Comparison of ENCODE assay signal across 20 cellular contexts in the genomic region with DNA sequence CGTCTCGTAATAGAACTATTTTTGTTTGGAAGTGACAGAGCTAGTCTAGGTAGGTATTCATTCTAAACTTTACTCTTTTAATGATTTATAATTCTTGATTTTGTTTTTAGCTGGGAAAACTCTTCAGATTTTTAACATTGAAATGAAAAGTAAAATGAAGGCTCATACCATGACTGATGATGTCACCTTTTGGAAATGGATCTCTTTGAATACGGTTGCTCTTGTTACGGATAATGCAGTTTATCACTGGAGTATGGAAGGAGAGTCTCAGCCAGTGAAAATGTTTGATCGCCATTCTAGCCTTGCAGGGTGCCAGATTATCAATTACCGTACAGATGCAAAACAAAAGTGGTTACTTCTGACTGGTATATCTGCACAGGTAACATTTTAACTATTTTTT. TPM values are rescaled to one million over a fixed set of nuclear protein-coding genes. Genes with fewer than 3 reads are reported as not detected.
A peak's percentile ranks its signal among the peaks of the same experiment; 100 is the strongest.
DNase-seq lines count a peak whose midpoint lies in the region; ATAC-seq, FAIRE-seq and TF ChIP-seq lines count a peak whose summit lies in the region.
"Had no signal": no experiment of that assay in that cellular context is flagged by ENCODE, and none has a peak within 500 bp of the region (broad histone marks: within the 10 kb centered on the region; RNA-seq: fewer than 3 reads in every experiment).

No MANE protein-coding gene starts in this region.

- H3K27me3 ChIP-seq in HepG2 (ENCODE audit: control insufficient read depth in 1 of 2, insufficient read depth in 2 of 2, low read length in 2 of 2), result no peaks in the 10 kb centered on the region
- no peaks in the 10 kb centered on the region for H3K27me3 ChIP-seq in right lobe of liver
- H3K27me3 ChIP-seq in endocrine pancreas (ENCODE audit: control insufficient read depth, insufficient read depth, low read length), result no peaks in the 10 kb centered on the region
- no peaks in the 10 kb centered on the region for H3K27me3 ChIP-seq in smooth muscle cell (ENCODE audit: low read depth)
- H3K27me3 ChIP-seq in CD8-positive, alpha-beta memory T cell (ENCODE audit: insufficient read depth, low read length, poor library complexity, severe bottlenecking), result no peaks in the 10 kb centered on the region

- peaks cover 66% of the 10 kb centered on the region for H3K4me1 Mint-ChIP-seq in activated T-cell treated with anti-CD3 and anti-CD28 coated beads, Interleukin-2, amount 50 U/mL, for 24 hours (ENCODE audit: low read depth)
- peaks cover 48 to 64% (median 61%) of the 10 kb centered on the region in 3 donors for H3K4me1 Mint-ChIP-seq in CD8-positive, alpha-beta memory T cell

- no peak for TF ChIP-seq EP300 in HepG2 (IDR thresholded peaks at IDR 0.05; ENCODE audit: low read depth in 2 of 2, low read length in 2 of 2)
- TF ChIP-seq EP300 in HepG2 (CRISPR knock-in tag; IDR thresholded peaks at IDR 0.05; ENCODE audit: borderline replicate concordance), result no peak

- H3F3A ChIP-seq in smooth muscle cell (ENCODE audit: low read depth), result peaks cover 13% of the 10 kb centered on the region

- H3K27ac Mint-ChIP-seq in activated T-cell treated with anti-CD3 and anti-CD28 coated beads, Interleukin-2, amount 50 U/mL, for 24 hours, result peak overlapping the region; percentile 23
- no peak overlapping the region for H3K27ac Mint-ChIP-seq in CD8-positive, alpha-beta memory T cell
- H3K27ac Mint-ChIP-seq: CD4-positive, alpha-beta T cell had no signal

- H3K36me3 ChIP-seq in HepG2 (replicated peaks in 1 of 2; ENCODE audit: control insufficient read depth in 1 of 2, insufficient read depth in 2 of 2, low read length in 2 of 2) (peaks cover 34 to 90% of the 10 kb centered on the region in 2 experiments), right lobe of liver (peaks cover 8 to 67% (median 25%) of the 10 kb centered on the region in 4 donors), endocrine pancreas (ENCODE audit: control insufficient read depth, insufficient read depth, low read length) (peaks cover 11% of the 10 kb centered on the region), smooth muscle cell (ENCODE audit: low read depth) (peaks cover 39% of the 10 kb centered on the region)
- H3K36me3 ChIP-seq in CD8-positive, alpha-beta memory T cell (ENCODE audit: insufficient read depth, low read length), result peaks cover 34% of the 10 kb centered on the region

- H3K36me3 Mint-ChIP-seq in activated T-cell treated with anti-CD3 and anti-CD28 coated beads, Interleukin-2, amount 50 U/mL, for 24 hours (ENCODE audit: low read depth), result peaks cover 94% of the 10 kb centered on the region
- peaks cover 4 to 82% (median 16%) of the 10 kb centered on the region in 3 donors for H3K36me3 Mint-ChIP-seq in CD8-positive, alpha-beta memory T cell

- CTCF ChIA-PET in HepG2 (lab: Yijun Ruan, JAX; ENCODE audit: low intra/inter-chr PET ratio, low total read pairs), result no interaction called here
- CTCF ChIA-PET in CD8-positive, alpha-beta memory T cell (lab: Charles Lee), result no interaction called here

- WGBS in HepG2 (ENCODE audit: low lambda C conversion rate), result 95% methylated on average over 6 of the region's 6 CpGs
- WGBS in right lobe of liver (ENCODE audit: insufficient coverage, low coverage, low lambda C conversion rate, missing lambda C conversion rate), result 87% methylated on average over 6 of the region's 6 CpGs
- WGBS in smooth muscle cell (ENCODE audit: low lambda C conversion rate), result 93% methylated on average over 6 of the region's 6 CpGs

- no peaks in the 10 kb centered on the region for H3K27me3 Mint-ChIP-seq in activated T-cell treated with anti-CD3 and anti-CD28 coated beads, Interleukin-2, amount 50 U/mL, for 24 hours
- no peaks in the 10 kb centered on the region for H3K27me3 Mint-ChIP-seq in CD8-positive, alpha-beta memory T cell
- H3K27me3 Mint-ChIP-seq: CD4-positive, alpha-beta T cell had no signal

- H3K4me3 Mint-ChIP-seq in activated T-cell treated with anti-CD3 and anti-CD28 coated beads, Interleukin-2, amount 50 U/mL, for 24 hours, result no peak overlapping the region
- H3K4me3 Mint-ChIP-seq in CD8-positive, alpha-beta memory T cell, result no peak overlapping the region
- H3K4me3 Mint-ChIP-seq: CD4-positive, alpha-beta T cell had no signal

- TF ChIP-seq CTCF in HepG2 (CRISPR knock-in tag; IDR thresholded peaks at IDR 0.05) (no peak), right lobe of liver (IDR thresholded peaks at IDR 0.05) (no peak), smooth muscle cell (IDR thresholded peaks at IDR 0.05; ENCODE audit: borderline replicate concordance, insufficient read depth, poor library complexity, severe bottlenecking) (no peak)

- no peak overlapping the region for H3K4me2 ChIP-seq in HepG2 (ENCODE audit: low read depth, low read length)
- H3K4me2 ChIP-seq in smooth muscle cell, result no peak overlapping the region
- H3K4me2 ChIP-seq: A549 had no signal

- no TSS peak for BruUV-seq in HepG2 (replicated peaks; lab: Mats Ljungman, UMichigan)

- H3K4me1 ChIP-seq in HepG2 (ENCODE audit: insufficient read depth, low read length), result peaks cover under 1% of the 10 kb centered on the region; the same call in 1 of the 2 replicates
- H3K4me1 ChIP-seq in right lobe of liver, result peaks cover 0 to 5% (median 2%) of the 10 kb centered on the region in 4 donors
- peaks cover 32% of the 10 kb centered on the region for H3K4me1 ChIP-seq in endocrine pancreas (ENCODE audit: control insufficient read depth, insufficient read depth, low read length)
- H3K4me1 ChIP-seq in smooth muscle cell (ENCODE audit: low read depth), result peaks cover 5% of the 10 kb centered on the region
- H3K4me1 ChIP-seq in CD8-positive, alpha-beta memory T cell (ENCODE audit: insufficient read depth, low read length), result peaks cover 12% of the 10 kb centered on the region

- intact Hi-C loops in HepG2 (cut with micrococcal nuclease; ENCODE audit: unreplicated experiment), result no loop called here
- intact Hi-C loops in right lobe of liver (cut with DNase I), result no loop called here

- no peak for FAIRE-seq in HepG2 (lab: Jason Lieb, UNC)
- FAIRE-seq: GM12878 had no signal

- H2AFZ ChIP-seq in HepG2 (ENCODE audit: low read length) (no peak overlapping the region), smooth muscle cell (ENCODE audit: low read depth) (no peak overlapping the region)

- no peak for TF ChIP-seq RAD21 in HepG2 (CRISPR knock-in tag; IDR thresholded peaks at IDR 0.05)

- H3K9me3 Mint-ChIP-seq in activated T-cell treated with anti-CD3 and anti-CD28 coated beads, Interleukin-2, amount 50 U/mL, for 24 hours, result no peaks in the 10 kb centered on the region
- H3K9me3 Mint-ChIP-seq in CD8-positive, alpha-beta memory T cell, result no peaks in the 10 kb centered on the region
- H3K9me3 Mint-ChIP-seq: CD4-positive, alpha-beta T cell had no signal

- POLR2A ChIA-PET in HepG2 (lab: Yijun Ruan, JAX), result no interaction called here
- POLR2A ChIA-PET in CD8-positive, alpha-beta memory T cell (lab: Charles Lee), result no interaction called here

- no peak overlapping the region for H3K9ac ChIP-seq in HepG2 (ENCODE audit: insufficient read depth, low read depth, low read length)
- no peak overlapping the region for H3K9ac ChIP-seq in endocrine pancreas (ENCODE audit: control insufficient read depth, insufficient read depth, low read length)
- H3K9ac ChIP-seq in smooth muscle cell (ENCODE audit: low read depth), result no peak overlapping the region

- in situ Hi-C loops in HepG2 (cut with HindIII; ENCODE audit: extremely low pct_ligation_motif_present, low pct_unique_long_range_greater_than_20kb), result no loop called here

- ATAC-seq in HepG2 (no peak), right lobe of liver (no peak)
- ATAC-seq: A549, GM12878, HCT116 had no signal

- H3K4me3 ChIP-seq in HepG2 (replicated peaks in 1 of 3; ENCODE audit: insufficient read depth in 1 of 3, low read depth in 2 of 3, low read length in 3 of 3) (no peak overlapping the region), right lobe of liver (no peak overlapping the region), endocrine pancreas (ENCODE audit: control insufficient read depth, insufficient read depth, low read length) (peak overlapping the region; percentile 80), smooth muscle cell (no peak overlapping the region)
- no peak overlapping the region for H3K4me3 ChIP-seq in CD8-positive, alpha-beta memory T cell (ENCODE audit: low read length)
- H3K4me3 ChIP-seq: A549, GM12878 had no signal

- no peak for DNase-seq in activated T-cell treated with anti-CD3 and anti-CD28 coated beads, Interleukin-2, amount 50 U/mL, for 24 hours
- DNase-seq in activated T-cell treated with anti-CD3 and anti-CD28 coated beads, Interleukin-2, amount 50 U/mL, for 48 hours, result no peak
- DNase-seq in HepG2 (ENCODE audit: low spot score) (no peak), right lobe of liver (no peak), smooth muscle cell (lab: John Stamatoyannopoulos, UW; ENCODE audit: unreplicated experiment) (no peak), DMS53 (lab: John Stamatoyannopoulos, UW) (no peak)
- no peak for DNase-seq in CD8-positive, alpha-beta memory T cell
- DNase-seq: AML-193; Calu3; CD4-positive, alpha-beta T cell; DND-41; EL; GOT3; H7 had no signal

- H3K9me3 ChIP-seq in HepG2 (ENCODE audit: low read length) (no peaks in the 10 kb centered on the region), right lobe of liver (no peaks in the 10 kb centered on the region), endocrine pancreas (ENCODE audit: control insufficient read depth, low read length) (peaks cover 2% of the 10 kb centered on the region), smooth muscle cell (replicated peaks; ENCODE audit: low read depth) (no peaks in the 10 kb centered on the region)
- no peaks in the 10 kb centered on the region for H3K9me3 ChIP-seq in CD8-positive, alpha-beta memory T cell (ENCODE audit: low read length)

- H3K79me2 ChIP-seq in HepG2 (ENCODE audit: insufficient read depth, low read length) (peaks cover 47% of the 10 kb centered on the region), smooth muscle cell (ENCODE audit: low read depth) (peaks cover 97% of the 10 kb centered on the region)

- no peak for TF ChIP-seq POLR2A in HepG2 (IDR thresholded peaks at IDR 0.05; ENCODE audit: insufficient read depth in 1 of 2, low read depth in 2 of 2, low read length in 2 of 2)
- TF ChIP-seq POLR2A in right lobe of liver (IDR thresholded peaks at IDR 0.05), result no peak

- H3K27ac ChIP-seq in HepG2 (ENCODE audit: extremely low read length, insufficient read depth, low read length), result no peak overlapping the region
- H3K27ac ChIP-seq in right lobe of liver, result no peak overlapping the region
- H3K27ac ChIP-seq in smooth muscle cell (ENCODE audit: low read depth), result peak overlapping the region; percentile 25
- H3K27ac ChIP-seq in CD8-positive, alpha-beta memory T cell (ENCODE audit: low read depth, low read length), result no peak overlapping the region
- H3K27ac ChIP-seq: 22Rv1, A549, C4-2B had no signal

- H4K20me1 ChIP-seq in HepG2 (ENCODE audit: insufficient read depth, low read length) (peaks cover 34% of the 10 kb centered on the region), smooth muscle cell (ENCODE audit: low read depth) (peaks cover 100% of the 10 kb centered on the region)

RNA-seq across cellular contexts. Expression of a gene that starts 27.6 kb away (rescaled TPM):
- total RNA-seq in HepG2 (2016; rRNA removed; fragmentation: Illumina TruSeq; extraction: Trizol) (283 and 643 TPM in 2 replicates), right lobe of liver (100 to 1,000 TPM; 120 to 232 (median 142) TPM), smooth muscle cell (362 and 378 TPM in 2 replicates)
- total RNA-seq in HepG2 (2016; cell fraction: cytosol; rRNA removed; fragmentation: Illumina TruSeq; extraction: Trizol; ENCODE audit: low read depth), result 19.6 and 21.0 TPM in 2 replicates
- 267 and 594 TPM in 2 replicates for total RNA-seq in HepG2 (2016; cell fraction: insoluble cytoplasmic fraction; rRNA removed; fragmentation: Illumina TruSeq; extraction: Trizol)
- 63.1 and 72.1 TPM in 2 replicates for total RNA-seq in HepG2 (2016; cell fraction: membrane; rRNA removed; fragmentation: Illumina TruSeq; extraction: Trizol)
- total RNA-seq in HepG2 (2016; cell fraction: nucleus; rRNA removed; fragmentation: Illumina TruSeq; extraction: Trizol), result 282 and 292 TPM in 2 replicates
- polyA plus RNA-seq in HepG2 (2011; rRNA removed) (110 and 134 TPM in 2 replicates), smooth muscle cell (102 and 114 TPM in 2 replicates)
- 125 and 195 TPM in 2 replicates for polyA plus RNA-seq in HepG2 (2011; cell fraction: cytosol; rRNA removed)
- 64.1 and 73.6 TPM in 2 replicates for polyA plus RNA-seq in HepG2 (2011; cell fraction: nucleus; rRNA removed)
- polyA plus RNA-seq in HepG2 (2012), result 126 and 165 TPM in 2 replicates
- polyA plus RNA-seq in HepG2 (2016; cell fraction: cytosol; fragmentation: Illumina TruSeq; extraction: Trizol; ENCODE audit: low read depth), result 9.6 and 11.7 TPM in 2 replicates
- polyA plus RNA-seq in HepG2 (2016; cell fraction: insoluble cytoplasmic fraction; fragmentation: Illumina TruSeq; extraction: Trizol; ENCODE audit: low read depth), result 350 and 354 TPM in 2 replicates
- polyA plus RNA-seq in HepG2 (2016; cell fraction: membrane; fragmentation: Illumina TruSeq; extraction: Trizol; ENCODE audit: low read depth), result 37.1 and 44.2 TPM in 2 replicates
- polyA plus RNA-seq in HepG2 (2016; cell fraction: nucleus; fragmentation: Illumina TruSeq; extraction: Trizol; ENCODE audit: insufficient read depth, low read depth), result 217 and 222 TPM in 2 replicates
- 363 and 456 TPM in 2 replicates for polyA minus RNA-seq in HepG2 (2011; rRNA and poly(A)+ RNA removed; ENCODE audit: low replicate concordance)
- polyA minus RNA-seq in HepG2 (2011; cell fraction: cytosol; rRNA and poly(A)+ RNA removed), result 307 and 353 TPM in 2 replicates
- polyA minus RNA-seq in HepG2 (2011; cell fraction: nucleus; rRNA and poly(A)+ RNA removed), result 208 and 274 TPM in 2 replicates
- 100 to 1,000 TPM; 177 to 183 TPM for total RNA-seq in CD8-positive, alpha-beta memory T cell
- polyA plus RNA-seq in CD8-positive, alpha-beta memory T cell, result 41.1 TPM

RNA-seq across cellular contexts. Expression of a gene that starts 59.9 kb away (rescaled TPM):
- 48.7 and 67.7 TPM in 2 replicates for total RNA-seq in HepG2 (2016; rRNA removed; fragmentation: Illumina TruSeq; extraction: Trizol)
- total RNA-seq in HepG2 (2016; cell fraction: cytosol; rRNA removed; fragmentation: Illumina TruSeq; extraction: Trizol; ENCODE audit: low read depth), result 24.5 and 30.9 TPM in 2 replicates
- 43.2 and 68.2 TPM in 2 replicates for total RNA-seq in HepG2 (2016; cell fraction: insoluble cytoplasmic fraction; rRNA removed; fragmentation: Illumina TruSeq; extraction: Trizol)
- total RNA-seq in HepG2 (2016; cell fraction: membrane; rRNA removed; fragmentation: Illumina TruSeq; extraction: Trizol), result 26.1 and 28.8 TPM in 2 replicates
- 57.2 and 59.6 TPM in 2 replicates for total RNA-seq in HepG2 (2016; cell fraction: nucleus; rRNA removed; fragmentation: Illumina TruSeq; extraction: Trizol)
- 73.6 and 83.3 TPM in 2 replicates for polyA plus RNA-seq in HepG2 (2011; rRNA removed)
- polyA plus RNA-seq in HepG2 (2011; cell fraction: cytosol; rRNA removed), result 52.4 and 80.1 TPM in 2 replicates
- 24.3 and 32.5 TPM in 2 replicates for polyA plus RNA-seq in HepG2 (2011; cell fraction: nucleus; rRNA removed)
- 61.8 and 70.1 TPM in 2 replicates for polyA plus RNA-seq in HepG2 (2012)
- 19.3 and 20.0 TPM in 2 replicates for polyA plus RNA-seq in HepG2 (2016; cell fraction: cytosol; fragmentation: Illumina TruSeq; extraction: Trizol; ENCODE audit: low read depth)
- polyA plus RNA-seq in HepG2 (2016; cell fraction: insoluble cytoplasmic fraction; fragmentation: Illumina TruSeq; extraction: Trizol; ENCODE audit: low read depth), result 49.4 and 52.0 TPM in 2 replicates
- polyA plus RNA-seq in HepG2 (2016; cell fraction: membrane; fragmentation: Illumina TruSeq; extraction: Trizol; ENCODE audit: low read depth), result 19.4 and 21.2 TPM in 2 replicates
- polyA plus RNA-seq in HepG2 (2016; cell fraction: nucleus; fragmentation: Illumina TruSeq; extraction: Trizol; ENCODE audit: insufficient read depth, low read depth), result 111 and 117 TPM in 2 replicates
- 40.8 and 45.5 TPM in 2 replicates for polyA minus RNA-seq in HepG2 (2011; rRNA and poly(A)+ RNA removed; ENCODE audit: low replicate concordance)
- 17.2 and 20.3 TPM in 2 replicates for polyA minus RNA-seq in HepG2 (2011; cell fraction: cytosol; rRNA and poly(A)+ RNA removed)
- polyA minus RNA-seq in HepG2 (2011; cell fraction: nucleus; rRNA and poly(A)+ RNA removed), result 31.4 and 37.7 TPM in 2 replicates
- total RNA-seq in right lobe of liver, result 10 to 100 TPM; 13.1 to 50.8 (median 19.7) TPM
- total RNA-seq in smooth muscle cell, result 11.4 and 28.2 TPM in 2 replicates
- 26.2 and 27.5 TPM in 2 replicates for polyA plus RNA-seq in smooth muscle cell
- 10 to 100 TPM; 38.5 to 43.6 TPM for total RNA-seq in CD8-positive, alpha-beta memory T cell
- polyA plus RNA-seq in CD8-positive, alpha-beta memory T cell, result 15.9 TPM
